1 cellular context compared by ENCODE assay signal in genomic region chr11:68309621-68310185, GRCh38.
A peak's percentile ranks its signal among the peaks of the same experiment; 100 is the strongest.
TF ChIP-seq lines count a peak whose summit lies in the region.

No MANE protein-coding gene starts in this region.

TF ChIP-seq in HepG2, 621 proteins besides CTCF, POLR2A, EP300 and RAD21 (continued from another document and continues in another):
- TF ChIP-seq HNRNPLL (IDR thresholded peaks at IDR 0.05; ENCODE audit: low read depth, low read length, poor library complexity, severe bottlenecking), result no peak
- TF ChIP-seq, protein P1, sequence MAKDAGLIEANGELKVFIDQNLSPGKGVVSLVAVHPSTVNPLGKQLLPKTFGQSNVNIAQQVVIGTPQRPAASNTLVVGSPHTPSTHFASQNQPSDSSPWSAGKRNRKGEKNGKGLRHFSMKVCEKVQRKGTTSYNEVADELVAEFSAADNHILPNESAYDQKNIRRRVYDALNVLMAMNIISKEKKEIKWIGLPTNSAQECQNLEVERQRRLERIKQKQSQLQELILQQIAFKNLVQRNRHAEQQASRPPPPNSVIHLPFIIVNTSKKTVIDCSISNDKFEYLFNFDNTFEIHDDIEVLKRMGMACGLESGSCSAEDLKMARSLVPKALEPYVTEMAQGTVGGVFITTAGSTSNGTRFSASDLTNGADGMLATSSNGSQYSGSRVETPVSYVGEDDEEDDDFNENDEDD (CRISPR knock-in tag; IDR thresholded peaks at IDR 0.05; ENCODE audit: borderline replicate concordance), result no peak
- TF ChIP-seq THYN1 (CRISPR knock-in tag; IDR thresholded peaks at IDR 0.05; ENCODE audit: borderline replicate concordance, low read depth), result no peak
- no peak for TF ChIP-seq ZNF337 (CRISPR knock-in tag; IDR thresholded peaks at IDR 0.05; ENCODE audit: borderline replicate concordance, low read depth)
- TF ChIP-seq ZNF572 (CRISPR knock-in tag; IDR thresholded peaks at IDR 0.05), result no peak
- TF ChIP-seq SRSF1 (optimal IDR thresholded peaks at IDR 0.05; ENCODE audit: low read depth, low read length), result no peak
- TF ChIP-seq, protein P2, sequence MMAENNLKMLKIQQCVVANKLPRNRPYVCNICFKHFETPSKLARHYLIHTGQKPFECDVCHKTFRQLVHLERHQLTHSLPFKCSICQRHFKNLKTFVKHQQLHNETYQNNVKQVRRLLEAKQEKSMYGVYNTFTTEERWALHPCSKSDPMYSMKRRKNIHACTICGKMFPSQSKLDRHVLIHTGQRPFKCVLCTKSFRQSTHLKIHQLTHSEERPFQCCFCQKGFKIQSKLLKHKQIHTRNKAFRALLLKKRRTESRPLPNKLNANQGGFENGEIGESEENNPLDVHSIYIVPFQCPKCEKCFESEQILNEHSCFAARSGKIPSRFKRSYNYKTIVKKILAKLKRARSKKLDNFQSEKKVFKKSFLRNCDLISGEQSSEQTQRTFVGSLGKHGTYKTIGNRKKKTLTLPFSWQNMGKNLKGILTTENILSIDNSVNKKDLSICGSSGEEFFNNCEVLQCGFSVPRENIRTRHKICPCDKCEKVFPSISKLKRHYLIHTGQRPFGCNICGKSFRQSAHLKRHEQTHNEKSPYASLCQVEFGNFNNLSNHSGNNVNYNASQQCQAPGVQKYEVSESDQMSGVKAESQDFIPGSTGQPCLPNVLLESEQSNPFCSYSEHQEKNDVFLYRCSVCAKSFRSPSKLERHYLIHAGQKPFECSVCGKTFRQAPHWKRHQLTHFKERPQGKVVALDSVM (CRISPR knock-in tag; IDR thresholded peaks at IDR 0.05), result no peak
- no peak for TF ChIP-seq GTF2F1 (IDR thresholded peaks at IDR 0.05; ENCODE audit: low read length)
- TF ChIP-seq RARA (CRISPR knock-in tag; IDR thresholded peaks at IDR 0.05), result peak; percentile 34; the same call in 1 of the 2 replicates
- TF ChIP-seq ZNF430 (CRISPR knock-in tag; IDR thresholded peaks at IDR 0.05), result no peak
- no peak for TF ChIP-seq ZFAT (CRISPR knock-in tag; conservative IDR thresholded peaks at IDR 0.05)
- no peak for TF ChIP-seq MYNN (CRISPR knock-in tag; IDR thresholded peaks at IDR 0.05; ENCODE audit: low read depth)
- no peak for TF ChIP-seq ZNF564 (CRISPR knock-in tag; IDR thresholded peaks at IDR 0.05)
- no peak for TF ChIP-seq ZNF326 (CRISPR knock-in tag; IDR thresholded peaks at IDR 0.05; ENCODE audit: borderline replicate concordance)
- TF ChIP-seq MIER3 (CRISPR knock-in tag; IDR thresholded peaks at IDR 0.05; ENCODE audit: borderline replicate concordance), result no peak
- TF ChIP-seq ZNF24 (IDR thresholded peaks at IDR 0.05), result no peak
- no peak for TF ChIP-seq ZNF567 (CRISPR knock-in tag; IDR thresholded peaks at IDR 0.05; ENCODE audit: borderline replicate concordance)
- TF ChIP-seq MED13 (CRISPR knock-in tag; IDR thresholded peaks at IDR 0.05), result no peak
- TF ChIP-seq CCAR2 (optimal IDR thresholded peaks at IDR 0.05; ENCODE audit: low read depth, low read length), result no peak
- TF ChIP-seq NCOA1 (CRISPR knock-in tag; IDR thresholded peaks at IDR 0.05), result no peak
- TF ChIP-seq, protein P3, sequence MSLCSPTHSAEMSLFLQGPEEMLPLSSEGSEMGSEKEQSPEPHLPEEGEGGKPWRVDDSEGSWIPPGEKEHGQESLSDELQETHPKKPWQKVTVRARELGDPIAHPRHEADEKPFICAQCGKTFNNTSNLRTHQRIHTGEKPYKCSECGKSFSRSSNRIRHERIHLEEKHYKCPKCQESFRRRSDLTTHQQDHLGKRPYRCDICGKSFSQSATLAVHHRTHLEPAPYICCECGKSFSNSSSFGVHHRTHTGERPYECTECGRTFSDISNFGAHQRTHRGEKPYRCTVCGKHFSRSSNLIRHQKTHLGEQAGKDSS (CRISPR knock-in tag; IDR thresholded peaks at IDR 0.05; ENCODE audit: borderline replicate concordance, low read depth), result no peak; the same call in 1 of the 2 replicates
- TF ChIP-seq, protein P4, sequence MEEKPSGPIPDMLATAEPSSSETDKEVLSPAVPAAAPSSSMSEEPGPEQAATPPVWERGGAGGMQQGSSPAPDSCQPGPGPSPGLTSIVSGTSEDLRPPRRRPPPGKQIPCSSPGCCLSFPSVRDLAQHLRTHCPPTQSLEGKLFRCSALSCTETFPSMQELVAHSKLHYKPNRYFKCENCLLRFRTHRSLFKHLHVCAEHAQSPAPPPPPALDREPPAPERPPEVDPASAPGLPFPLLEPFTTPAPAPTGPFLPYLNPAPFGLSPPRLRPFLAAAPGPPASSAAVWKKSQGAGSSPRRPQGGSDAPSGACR (CRISPR knock-in tag; IDR thresholded peaks at IDR 0.05), result no peak
- no peak for TF ChIP-seq ZNF792 (CRISPR knock-in tag; IDR thresholded peaks at IDR 0.05)
- TF ChIP-seq NCOA5 (CRISPR knock-in tag; IDR thresholded peaks at IDR 0.05), result no peak
- TF ChIP-seq, protein P5, sequence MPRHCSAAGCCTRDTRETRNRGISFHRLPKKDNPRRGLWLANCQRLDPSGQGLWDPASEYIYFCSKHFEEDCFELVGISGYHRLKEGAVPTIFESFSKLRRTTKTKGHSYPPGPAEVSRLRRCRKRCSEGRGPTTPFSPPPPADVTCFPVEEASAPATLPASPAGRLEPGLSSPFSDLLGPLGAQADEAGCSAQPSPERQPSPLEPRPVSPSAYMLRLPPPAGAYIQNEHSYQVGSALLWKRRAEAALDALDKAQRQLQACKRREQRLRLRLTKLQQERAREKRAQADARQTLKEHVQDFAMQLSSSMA (CRISPR knock-in tag; IDR thresholded peaks at IDR 0.05), result no peak
- TF ChIP-seq ZBTB20 (CRISPR knock-in tag; IDR thresholded peaks at IDR 0.05; ENCODE audit: borderline replicate concordance, low read depth), result no peak
- TF ChIP-seq ZNF501 (CRISPR knock-in tag; IDR thresholded peaks at IDR 0.05), result no peak; the same call in 1 of the 2 replicates
- TF ChIP-seq, protein P6, sequence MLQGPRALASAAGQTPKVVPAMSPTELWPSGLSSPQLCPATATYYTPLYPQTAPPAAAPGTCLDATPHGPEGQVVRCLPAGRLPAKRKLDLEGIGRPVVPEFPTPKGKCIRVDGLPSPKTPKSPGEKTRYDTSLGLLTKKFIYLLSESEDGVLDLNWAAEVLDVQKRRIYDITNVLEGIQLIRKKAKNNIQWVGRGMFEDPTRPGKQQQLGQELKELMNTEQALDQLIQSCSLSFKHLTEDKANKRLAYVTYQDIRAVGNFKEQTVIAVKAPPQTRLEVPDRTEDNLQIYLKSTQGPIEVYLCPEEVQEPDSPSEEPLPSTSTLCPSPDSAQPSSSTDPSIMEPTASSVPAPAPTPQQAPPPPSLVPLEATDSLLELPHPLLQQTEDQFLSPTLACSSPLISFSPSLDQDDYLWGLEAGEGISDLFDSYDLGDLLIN (CRISPR knock-in tag; IDR thresholded peaks at IDR 0.05; ENCODE audit: borderline replicate concordance), result no peak
- no peak for TF ChIP-seq ZNF407 (CRISPR knock-in tag; IDR thresholded peaks at IDR 0.05; ENCODE audit: not compliant biosample characterization)
- TF ChIP-seq DMTF1 (CRISPR knock-in tag; IDR thresholded peaks at IDR 0.05), result no peak
- no peak for TF ChIP-seq MLLT10 (CRISPR knock-in tag; IDR thresholded peaks at IDR 0.05)
- no peak for TF ChIP-seq RBM39 (IDR thresholded peaks at IDR 0.05; ENCODE audit: low read depth, low read length, poor library complexity, severe bottlenecking)
- TF ChIP-seq, protein P7, sequence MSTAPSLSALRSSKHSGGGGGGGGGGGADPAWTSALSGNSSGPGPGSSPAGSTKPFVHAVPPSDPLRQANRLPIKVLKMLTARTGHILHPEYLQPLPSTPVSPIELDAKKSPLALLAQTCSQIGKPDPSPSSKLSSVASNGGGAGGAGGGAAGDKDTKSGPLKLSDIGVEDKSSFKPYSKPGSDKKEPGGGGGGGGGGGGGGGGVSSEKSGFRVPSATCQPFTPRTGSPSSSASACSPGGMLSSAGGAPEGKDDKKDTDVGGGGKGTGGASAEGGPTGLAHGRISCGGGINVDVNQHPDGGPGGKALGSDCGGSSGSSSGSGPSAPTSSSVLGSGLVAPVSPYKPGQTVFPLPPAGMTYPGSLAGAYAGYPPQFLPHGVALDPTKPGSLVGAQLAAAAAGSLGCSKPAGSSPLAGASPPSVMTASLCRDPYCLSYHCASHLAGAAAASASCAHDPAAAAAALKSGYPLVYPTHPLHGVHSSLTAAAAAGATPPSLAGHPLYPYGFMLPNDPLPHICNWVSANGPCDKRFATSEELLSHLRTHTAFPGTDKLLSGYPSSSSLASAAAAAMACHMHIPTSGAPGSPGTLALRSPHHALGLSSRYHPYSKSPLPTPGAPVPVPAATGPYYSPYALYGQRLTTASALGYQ (CRISPR knock-in tag; IDR thresholded peaks at IDR 0.05), result peak; percentile 69
- no peak for TF ChIP-seq ZNF20 (CRISPR knock-in tag; IDR thresholded peaks at IDR 0.05)
- TF ChIP-seq ZNF589 (CRISPR knock-in tag; conservative IDR thresholded peaks at IDR 0.05), result no peak
- TF ChIP-seq SRSF4 (IDR thresholded peaks at IDR 0.05; ENCODE audit: low read depth, low read length, poor library complexity, severe bottlenecking), result no peak
- TF ChIP-seq, protein P8, sequence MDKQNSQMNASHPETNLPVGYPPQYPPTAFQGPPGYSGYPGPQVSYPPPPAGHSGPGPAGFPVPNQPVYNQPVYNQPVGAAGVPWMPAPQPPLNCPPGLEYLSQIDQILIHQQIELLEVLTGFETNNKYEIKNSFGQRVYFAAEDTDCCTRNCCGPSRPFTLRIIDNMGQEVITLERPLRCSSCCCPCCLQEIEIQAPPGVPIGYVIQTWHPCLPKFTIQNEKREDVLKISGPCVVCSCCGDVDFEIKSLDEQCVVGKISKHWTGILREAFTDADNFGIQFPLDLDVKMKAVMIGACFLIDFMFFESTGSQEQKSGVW (CRISPR knock-in tag; IDR thresholded peaks at IDR 0.05; ENCODE audit: borderline replicate concordance), result no peak
- TF ChIP-seq THAP11 (CRISPR knock-in tag; IDR thresholded peaks at IDR 0.05), result 0 out of 2 replicates have a peak, but pooled peaks have one; percentile 18
- no peak for TF ChIP-seq ZNF124 (CRISPR knock-in tag; IDR thresholded peaks at IDR 0.05)
- no peak for TF ChIP-seq NPAS2 (CRISPR knock-in tag; IDR thresholded peaks at IDR 0.05; ENCODE audit: borderline replicate concordance)
- no peak for TF ChIP-seq CAMTA2 (CRISPR knock-in tag; IDR thresholded peaks at IDR 0.05; ENCODE audit: borderline replicate concordance)
- no peak for TF ChIP-seq DR1 (CRISPR knock-in tag; IDR thresholded peaks at IDR 0.05)
- no peak for TF ChIP-seq MATR3 (CRISPR knock-in tag; IDR thresholded peaks at IDR 0.05)
